In genomic region chr2:88018969-88019368, GRCh38 we compare ENCODE assay signal across 1 cellular context.
TF ChIP-seq lines count a peak whose summit lies in the region.

No MANE protein-coding gene starts in this region.

TF ChIP-seq in WTC11, 78 proteins besides CTCF, POLR2A, EP300 and RAD21 (continued from another document):
- TF ChIP-seq ZSCAN18 (CRISPR knock-in tag; IDR thresholded peaks at IDR 0.05): no peak
- TF ChIP-seq FOXP4 (CRISPR knock-in tag; IDR thresholded peaks at IDR 0.05): no peak
- no peak for TF ChIP-seq CREM (CRISPR knock-in tag; IDR thresholded peaks at IDR 0.05)
- TF ChIP-seq RORB (CRISPR knock-in tag; IDR thresholded peaks at IDR 0.05): no peak
- no peak for TF ChIP-seq TEAD1 (CRISPR knock-in tag; IDR thresholded peaks at IDR 0.05)
- TF ChIP-seq NR2C2 (CRISPR knock-in tag; IDR thresholded peaks at IDR 0.05): no peak
